In the genomic region with DNA sequence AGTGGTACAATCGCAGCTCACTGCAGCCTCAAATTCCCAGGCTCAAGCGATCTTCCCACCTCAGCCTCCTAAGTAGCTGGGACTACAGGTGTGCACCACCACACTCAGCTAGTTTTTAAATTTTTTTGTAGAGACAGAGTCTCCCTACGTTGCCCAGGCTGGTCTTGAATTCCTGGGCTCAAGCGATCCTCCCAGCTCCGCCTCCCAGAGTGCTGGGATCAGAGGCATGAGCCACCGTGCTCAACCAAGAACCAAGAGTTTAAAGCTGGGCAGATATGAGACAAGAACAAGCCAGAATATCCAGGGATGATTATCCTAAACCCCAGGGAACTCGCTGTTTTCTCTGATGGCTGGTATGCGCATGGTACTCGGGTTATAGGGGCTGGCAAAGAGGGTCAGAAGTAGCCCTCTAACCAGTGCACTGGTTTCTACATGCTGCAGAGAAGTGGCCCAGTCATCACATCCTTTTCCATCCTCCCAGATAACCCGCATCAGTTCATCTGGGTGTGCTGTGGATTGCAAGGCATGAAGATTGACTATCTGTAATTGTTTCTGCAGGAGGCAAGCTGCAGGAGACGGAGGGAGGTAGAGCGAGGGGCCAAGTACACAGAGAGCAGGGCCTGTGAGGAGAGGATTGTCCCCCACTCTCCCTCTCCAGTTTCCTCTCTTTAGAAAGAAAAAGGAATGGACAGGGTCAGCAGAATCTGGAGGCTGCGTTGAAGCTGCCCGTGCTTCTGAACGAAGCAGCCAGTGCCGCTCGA, we compare ENCODE assay signal across 31 cellular contexts. TPM values are rescaled to one million over a fixed set of nuclear protein-coding genes. Genes with fewer than 3 reads are reported as not detected.
DNase-seq lines count a peak whose midpoint lies in the region; ATAC-seq, FAIRE-seq and TF ChIP-seq lines count a peak whose summit lies in the region.
"Had no signal": no experiment of that assay in that cellular context is flagged by ENCODE, and none has a peak within 500 bp of the region (broad histone marks: within the 10 kb centered on the region; RNA-seq: fewer than 3 reads in every experiment).

No MANE protein-coding gene starts in this region.

- CTCF ChIA-PET in HepG2 (lab: Yijun Ruan, JAX; ENCODE audit: low intra/inter-chr PET ratio, low total read pairs): no interaction called here

- H3K4me1 Mint-ChIP-seq in chondrocyte (ENCODE audit: low read depth) (peaks cover 28% of the 10 kb centered on the region), neural progenitor cell (peaks cover 46% of the 10 kb centered on the region)
- peaks cover 0 to 13% of the 10 kb centered on the region in 2 donors for H3K4me1 Mint-ChIP-seq in natural killer cell treated with Interleukin-12 subunit alpha and Interleukin-12 subunit beta and Interleukin-15 and Interleukin-18, amount 100 ng/mL, for 72 hours (ENCODE audit: low read depth in 2 of 2)

- no peak overlapping the region for H3K4me3 Mint-ChIP-seq in chondrocyte (ENCODE audit: unreplicated experiment)
- H3K4me3 Mint-ChIP-seq in neural progenitor cell: no peak overlapping the region
- no peak overlapping the region for H3K4me3 Mint-ChIP-seq in natural killer cell treated with Interleukin-12 subunit alpha and Interleukin-12 subunit beta and Interleukin-15 and Interleukin-18, amount 100 ng/mL, for 72 hours
- H3K4me3 Mint-ChIP-seq: activated CD8-positive, alpha-beta T cell treated with anti-CD3 and anti-CD28 coated beads for 36 hours; CD8-positive, alpha-beta T cell; stimulated activated memory B cell treated with anti-CD40 and anti-IgM and Interleukin-4, amounts not matched to agents 10 μg/mL and 1 μg/mL and 100 μg/mL, for 72 hours had no signal

- no peaks in the 10 kb centered on the region for H4K20me1 ChIP-seq in HepG2 (ENCODE audit: insufficient read depth, low read length)
- no peaks in the 10 kb centered on the region for H4K20me1 ChIP-seq in neural progenitor cell (ENCODE audit: low read depth)

- FAIRE-seq in HepG2 (lab: Jason Lieb, UNC): no peak
- FAIRE-seq: A549, islet of Langerhans, urothelium cell line had no signal

- H3K4me2 ChIP-seq in HepG2 (ENCODE audit: low read depth, low read length) (peak overlapping the region; percentile 80), neural progenitor cell (no peak overlapping the region)
- H3K4me2 ChIP-seq: A549 had no signal

- TF ChIP-seq EP300 in HepG2 (IDR thresholded peaks at IDR 0.05; ENCODE audit: low read depth in 2 of 2, low read length in 2 of 2) (no peak), HepG2 (CRISPR knock-in tag; IDR thresholded peaks at IDR 0.05; ENCODE audit: borderline replicate concordance) (no peak)

- WGBS in HepG2 (ENCODE audit: low lambda C conversion rate): 31% methylated on average over 17 of the region's 17 CpGs
- WGBS in right lobe of liver (ENCODE audit: insufficient coverage, low coverage, low lambda C conversion rate, missing lambda C conversion rate): 79% methylated on average over 13 of the region's 17 CpGs

- no peak for DNase-seq in HepG2 (ENCODE audit: low spot score)
- DNase-seq in right lobe of liver: no peak
- peak; percentile 32 for DNase-seq in chondrocyte (ENCODE audit: low spot score)
- no peak for DNase-seq in neural progenitor cell (ENCODE audit: low spot score)
- no peak for DNase-seq in NOMO-1 treated with dmso at 0.1 percent for 144 hours (lab: John Stamatoyannopoulos, UW; ENCODE audit: unreplicated experiment)
- no peak for DNase-seq in natural killer cell treated with Interleukin-12 subunit alpha and Interleukin-12 subunit beta and Interleukin-15 and Interleukin-18, amount 100 ng/mL, for 72 hours (ENCODE audit: low spot score)
- DNase-seq in AML-193 (lab: John Stamatoyannopoulos, UW): no peak
- DNase-seq: activated CD4-positive, alpha-beta T cell treated with anti-CD3 and anti-CD28 coated beads for 1 hour; activated CD8-positive, alpha-beta T cell treated with anti-CD3 and anti-CD28 coated beads for 36 hours; CD8-positive, alpha-beta T cell; dermis blood vessel endothelial cell; DMS 273 treated with DMSO at 0.1 percent for 48 hours; EL; glutamatergic neuron; HCEC 1CT; left lung; mesenchymal stem cell; MV-4-11; NCI-H1436; NCI-H2081; NCI-H2227 treated with DMSO at 0.1 percent for 48 hours; NCI-H526; PC-3 had no signal

- TF ChIP-seq RAD21 in HepG2 (CRISPR knock-in tag; IDR thresholded peaks at IDR 0.05): no peak

- H3K79me2 ChIP-seq in HepG2 (ENCODE audit: insufficient read depth, low read length) (no peaks in the 10 kb centered on the region), neural progenitor cell (ENCODE audit: low read depth) (no peaks in the 10 kb centered on the region)

- H3K9me3 Mint-ChIP-seq in chondrocyte (ENCODE audit: low read depth) (no peaks in the 10 kb centered on the region), neural progenitor cell (no peaks in the 10 kb centered on the region)
- H3K9me3 Mint-ChIP-seq in natural killer cell treated with Interleukin-12 subunit alpha and Interleukin-12 subunit beta and Interleukin-15 and Interleukin-18, amount 100 ng/mL, for 72 hours: no peaks in the 10 kb centered on the region
- H3K9me3 Mint-ChIP-seq: activated CD8-positive, alpha-beta T cell treated with anti-CD3 and anti-CD28 coated beads for 36 hours; activated T-helper 2 cell treated with anti-CD3 and anti-CD28 coated beads, Interferon-gamma antibody, Interleukin-2, Interleukin-4, amounts not matched to agents 10 μg/mL and 5 μg/mL and 100 μg/mL, durations not matched to agents 14 hours and 24 hours and 36 hours; CD8-positive, alpha-beta T cell; stimulated activated memory B cell treated with anti-CD40 and anti-IgM and Interleukin-4, amounts not matched to agents 10 μg/mL and 1 μg/mL and 100 μg/mL, for 72 hours had no signal

- H3K4me3 ChIP-seq in HepG2 (replicated peaks in 1 of 3; ENCODE audit: insufficient read depth in 1 of 3, low read depth in 2 of 3, low read length in 3 of 3): peak overlapping the region in 2 of 3 experiments; percentile 4 to 35; a peak in 1 of 6 replicates
- no peak overlapping the region for H3K4me3 ChIP-seq in right lobe of liver
- no peak overlapping the region for H3K4me3 ChIP-seq in neural progenitor cell
- H3K4me3 ChIP-seq: A549, left lung had no signal

- TF ChIP-seq POLR2A in HepG2 (IDR thresholded peaks at IDR 0.05; ENCODE audit: insufficient read depth in 1 of 2, low read depth in 2 of 2, low read length in 2 of 2): no peak
- TF ChIP-seq POLR2A in right lobe of liver (IDR thresholded peaks at IDR 0.05): no peak

- H3K9me3 ChIP-seq in HepG2 (ENCODE audit: low read length) (no peaks in the 10 kb centered on the region), right lobe of liver (no peaks in the 10 kb centered on the region), neural progenitor cell (ENCODE audit: low read depth) (no peaks in the 10 kb centered on the region)
- H3K9me3 ChIP-seq: A549, left lung had no signal

- peaks cover 3% of the 10 kb centered on the region for H3K27me3 Mint-ChIP-seq in chondrocyte (ENCODE audit: low read depth)
- H3K27me3 Mint-ChIP-seq in neural progenitor cell (ENCODE audit: insufficient read depth, low read depth): peaks cover 17% of the 10 kb centered on the region
- H3K27me3 Mint-ChIP-seq in natural killer cell treated with Interleukin-12 subunit alpha and Interleukin-12 subunit beta and Interleukin-15 and Interleukin-18, amount 100 ng/mL, for 72 hours: peaks cover 7 to 17% of the 10 kb centered on the region in 2 donors
- H3K27me3 Mint-ChIP-seq: activated CD8-positive, alpha-beta T cell treated with anti-CD3 and anti-CD28 coated beads for 36 hours; stimulated activated memory B cell treated with anti-CD40 and anti-IgM and Interleukin-4, amounts not matched to agents 10 μg/mL and 1 μg/mL and 100 μg/mL, for 72 hours had no signal

- H3K27ac Mint-ChIP-seq in chondrocyte (ENCODE audit: unreplicated experiment): no peak overlapping the region
- H3K27ac Mint-ChIP-seq in neural progenitor cell: peak overlapping the region; percentile 90
- no peak overlapping the region for H3K27ac Mint-ChIP-seq in natural killer cell treated with Interleukin-12 subunit alpha and Interleukin-12 subunit beta and Interleukin-15 and Interleukin-18, amount 100 ng/mL, for 72 hours
- H3K27ac Mint-ChIP-seq: activated CD8-positive, alpha-beta T cell treated with anti-CD3 and anti-CD28 coated beads for 36 hours; activated T-helper 2 cell treated with anti-CD3 and anti-CD28 coated beads, Interferon-gamma antibody, Interleukin-2, Interleukin-4, amounts not matched to agents 10 μg/mL and 5 μg/mL and 100 μg/mL, durations not matched to agents 14 hours and 24 hours and 36 hours; CD8-positive, alpha-beta T cell; stimulated activated memory B cell treated with anti-CD40 and anti-IgM and Interleukin-4, amounts not matched to agents 10 μg/mL and 1 μg/mL and 100 μg/mL, for 72 hours had no signal

- H3K27ac ChIP-seq in HepG2 (ENCODE audit: extremely low read length, insufficient read depth, low read length): no peak overlapping the region
- H3K27ac ChIP-seq in right lobe of liver: no peak overlapping the region
- H3K27ac ChIP-seq in neural progenitor cell: no peak overlapping the region
- H3K27ac ChIP-seq: left lung had no signal

- H3K4me1 ChIP-seq in HepG2 (ENCODE audit: insufficient read depth, low read length) (peaks cover 80% of the 10 kb centered on the region), right lobe of liver (peaks cover 0 to 24% (median 8%) of the 10 kb centered on the region in 4 donors), neural progenitor cell (peaks cover 38% of the 10 kb centered on the region)

- H3K27me3 ChIP-seq in HepG2 (ENCODE audit: control insufficient read depth in 1 of 2, insufficient read depth in 2 of 2, low read length in 2 of 2) (no peaks in the 10 kb centered on the region), right lobe of liver (no peaks in the 10 kb centered on the region), neural progenitor cell (no peaks in the 10 kb centered on the region)
- H3K27me3 ChIP-seq: left lung had no signal

- in situ Hi-C loops in HepG2 (cut with HindIII; ENCODE audit: extremely low pct_ligation_motif_present, low pct_unique_long_range_greater_than_20kb): loop anchor here (5.0 kb wide), 1 partner anchor 43 kb away; no protein-coding TSS in a partner anchor

- H3K36me3 ChIP-seq in HepG2 (replicated peaks in 1 of 2; ENCODE audit: control insufficient read depth in 1 of 2, insufficient read depth in 2 of 2, low read length in 2 of 2) (no peaks in the 10 kb centered on the region), right lobe of liver (no peaks in the 10 kb centered on the region), neural progenitor cell (no peaks in the 10 kb centered on the region)
- H3K36me3 ChIP-seq: left lung had no signal

- no TSS peak for BruUV-seq in HepG2 (replicated peaks; lab: Mats Ljungman, UMichigan)

- peak overlapping the region; percentile 4; the same call in 1 of the 2 replicates for H3K9ac ChIP-seq in HepG2 (ENCODE audit: insufficient read depth, low read depth, low read length)
- no peak overlapping the region for H3K9ac ChIP-seq in neural progenitor cell

- ATAC-seq in HepG2: peak; percentile 25
- no peak for ATAC-seq in right lobe of liver
- no peak for ATAC-seq in natural killer cell treated with Interleukin-12 subunit alpha and Interleukin-12 subunit beta and Interleukin-15 and Interleukin-18, amount 100 ng/mL, for 72 hours
- no peak for ATAC-seq in GM19351 (IDR thresholded peaks at IDR 0.05; ENCODE audit: unreplicated experiment)
- ATAC-seq: activated CD8-positive, alpha-beta T cell treated with anti-CD3 and anti-CD28 coated beads for 36 hours; activated naive CD4-positive, alpha-beta T cell treated with anti-CD3 and anti-CD28 coated beads, Interleukin-2, amount 50 U/mL, for 72 hours; CD8-positive, alpha-beta T cell; left lung; Right ventricle myocardium inferior; stimulated activated memory B cell treated with anti-CD40 and anti-IgM and Interleukin-4, amounts not matched to agents 10 μg/mL and 1 μg/mL and 100 μg/mL, for 72 hours had no signal

- intact Hi-C loops in HepG2 (cut with micrococcal nuclease; ENCODE audit: unreplicated experiment): loop anchor here (1.0 kb wide), 1 partner anchor 9 kb away; no protein-coding TSS in a partner anchor
- intact Hi-C loops in right lobe of liver (cut with DNase I): no loop called here

- TF ChIP-seq CTCF in HepG2 (CRISPR knock-in tag; IDR thresholded peaks at IDR 0.05) (no peak), right lobe of liver (IDR thresholded peaks at IDR 0.05) (no peak), chondrocyte (IDR thresholded peaks at IDR 0.05) (no peak), neural progenitor cell (IDR thresholded peaks at IDR 0.05) (no peak)

- H3K36me3 Mint-ChIP-seq in chondrocyte (ENCODE audit: low read depth) (no peaks in the 10 kb centered on the region), neural progenitor cell (peaks cover under 1% of the 10 kb centered on the region)
- H3K36me3 Mint-ChIP-seq in natural killer cell treated with Interleukin-12 subunit alpha and Interleukin-12 subunit beta and Interleukin-15 and Interleukin-18, amount 100 ng/mL, for 72 hours: no peaks in the 10 kb centered on the region
- H3K36me3 Mint-ChIP-seq: activated naive CD4-positive, alpha-beta T cell treated with anti-CD3 and anti-CD28 coated beads, Interleukin-2, amount 50 U/mL, for 72 hours; CD8-positive, alpha-beta T cell; stimulated activated memory B cell treated with anti-CD40 and anti-IgM and Interleukin-4, amounts not matched to agents 10 μg/mL and 1 μg/mL and 100 μg/mL, for 72 hours had no signal

- H2AFZ ChIP-seq in HepG2 (ENCODE audit: low read length) (peak overlapping the region; percentile 33), neural progenitor cell (replicated peaks) (peak overlapping the region; percentile 35)

- H3F3A ChIP-seq in neural progenitor cell (ENCODE audit: low read depth): peaks cover 36% of the 10 kb centered on the region

- POLR2A ChIA-PET in HepG2 (lab: Yijun Ruan, JAX): interaction anchor here (0.7 to 12.8 kb wide), 15 partner anchors 9 to 48 kb away, joined by 3 to 343 read pairs (median 12); partner anchors contain the start of gene TOB1

RNA-seq across cellular contexts. Expression of gene TOB1, which starts 33.6 kb away (rescaled TPM):
- total RNA-seq in HepG2 (2016; rRNA removed; fragmentation: Illumina TruSeq; extraction: Trizol) (19.4 and 21.9 TPM in 2 replicates), right lobe of liver (100 to 1,000 TPM in 3 of 6 experiments, 10 to 100 TPM in 3; 36.2 to 222 (median 82.1) TPM), chondrocyte (29.6 to 44.8 TPM (median 36.6 TPM) in 3 replicates), neural progenitor cell (ENCODE audit: low replicate concordance) (13.6 and 18.2 TPM in 2 replicates)
- 4.8 and 6.1 TPM in 2 replicates for total RNA-seq in HepG2 (2016; cell fraction: cytosol; rRNA removed; fragmentation: Illumina TruSeq; extraction: Trizol; ENCODE audit: low read depth)
- 15.4 and 18.3 TPM in 2 replicates for total RNA-seq in HepG2 (2016; cell fraction: insoluble cytoplasmic fraction; rRNA removed; fragmentation: Illumina TruSeq; extraction: Trizol)
- 17.3 and 20.5 TPM in 2 replicates for total RNA-seq in HepG2 (2016; cell fraction: membrane; rRNA removed; fragmentation: Illumina TruSeq; extraction: Trizol)
- 32.5 and 39.5 TPM in 2 replicates for total RNA-seq in HepG2 (2016; cell fraction: nucleus; rRNA removed; fragmentation: Illumina TruSeq; extraction: Trizol)
- polyA plus RNA-seq in HepG2 (2011; rRNA removed): 52.5 and 57.7 TPM in 2 replicates
- 34.6 and 53.8 TPM in 2 replicates for polyA plus RNA-seq in HepG2 (2011; cell fraction: cytosol; rRNA removed)
- polyA plus RNA-seq in HepG2 (2011; cell fraction: nucleus; rRNA removed): 22.7 and 27.8 TPM in 2 replicates
- polyA plus RNA-seq in HepG2 (2012): 77.1 and 86.3 TPM in 2 replicates
- 11.4 and 11.5 TPM in 2 replicates for polyA plus RNA-seq in HepG2 (2016; cell fraction: cytosol; fragmentation: Illumina TruSeq; extraction: Trizol; ENCODE audit: low read depth)
- 38.0 and 41.3 TPM in 2 replicates for polyA plus RNA-seq in HepG2 (2016; cell fraction: insoluble cytoplasmic fraction; fragmentation: Illumina TruSeq; extraction: Trizol; ENCODE audit: low read depth)
- polyA plus RNA-seq in HepG2 (2016; cell fraction: membrane; fragmentation: Illumina TruSeq; extraction: Trizol; ENCODE audit: low read depth): 23.3 and 26.8 TPM in 2 replicates
- 96.0 and 102 TPM in 2 replicates for polyA plus RNA-seq in HepG2 (2016; cell fraction: nucleus; fragmentation: Illumina TruSeq; extraction: Trizol; ENCODE audit: insufficient read depth, low read depth)
- polyA minus RNA-seq in HepG2 (2011; rRNA and poly(A)+ RNA removed; ENCODE audit: low replicate concordance): 82.9 and 106 TPM in 2 replicates
- polyA minus RNA-seq in HepG2 (2011; cell fraction: cytosol; rRNA and poly(A)+ RNA removed): 53.5 and 57.1 TPM in 2 replicates
- polyA minus RNA-seq in HepG2 (2011; cell fraction: nucleus; rRNA and poly(A)+ RNA removed): 28.7 and 29.6 TPM in 2 replicates
- total RNA-seq in natural killer cell treated with Interleukin-12 subunit alpha and Interleukin-12 subunit beta and Interleukin-15 and Interleukin-18, amount 100 ng/mL, for 72 hours: 10 to 100 TPM; 12.1 to 30.7 TPM

Comparison
In these comparisons a context has a peak if more than half of its experiments do, and no peak if none do; other contexts are left out.
1. H3K4me3 ChIP-seq: peak in HepG2 (2 of 3); none in right lobe of liver (0 of 3) and neural progenitor cell (single experiment).